In the genomic region with DNA sequence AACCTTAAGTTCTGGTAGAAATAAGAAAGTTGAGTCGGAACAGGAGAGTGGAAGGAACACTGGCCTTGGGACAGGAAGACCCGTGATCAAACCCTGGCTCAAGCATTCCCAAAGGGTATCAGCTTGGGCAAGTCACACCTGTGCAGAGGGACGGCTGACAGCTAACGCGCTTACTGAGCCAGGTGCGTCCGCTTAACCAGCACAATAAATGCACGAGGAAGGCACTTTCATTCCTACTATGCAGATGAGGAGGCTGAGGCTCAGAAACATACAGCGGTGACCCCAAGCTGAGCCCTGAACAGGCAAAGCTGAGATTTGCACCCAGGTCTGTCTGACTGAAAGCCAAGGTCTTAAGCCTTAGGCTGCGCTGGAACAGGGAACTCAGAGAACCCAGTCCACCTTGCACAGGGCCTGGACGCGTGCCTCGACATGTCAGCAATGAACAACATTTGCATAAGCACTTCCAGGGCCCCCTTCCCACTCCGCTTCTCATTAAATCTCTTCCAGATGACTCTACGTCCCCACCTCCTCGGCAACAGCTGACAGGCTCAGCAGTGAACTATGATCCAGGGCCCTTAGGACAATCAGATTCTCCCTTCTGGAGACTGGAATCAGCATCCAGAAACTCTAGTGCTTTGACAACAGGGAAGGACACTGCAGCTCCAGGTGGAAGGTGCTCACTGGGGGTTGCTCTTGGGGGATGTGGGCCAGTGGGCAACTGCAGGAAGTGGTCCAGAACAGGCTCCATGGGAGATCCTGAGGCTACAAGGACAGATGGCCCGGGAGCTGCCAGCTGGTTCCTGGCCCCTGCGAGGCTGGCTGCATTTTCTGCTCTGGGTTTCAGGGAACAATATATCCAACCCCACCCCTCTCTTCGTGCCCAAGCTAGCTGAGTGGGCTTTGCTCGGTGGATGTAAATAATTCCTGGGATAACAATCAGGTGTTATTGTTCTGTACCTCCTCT, we compare ENCODE assay signal across 11 cellular contexts. TPM values are rescaled to one million over a fixed set of nuclear protein-coding genes. Genes with fewer than 3 reads are reported as not detected.
DNase-seq lines count a peak whose midpoint lies in the region; ATAC-seq, FAIRE-seq and TF ChIP-seq lines count a peak whose summit lies in the region.
"Had no signal": no experiment of that assay in that cellular context is flagged by ENCODE, and none has a peak within 500 bp of the region (broad histone marks: within the 10 kb centered on the region; RNA-seq: fewer than 3 reads in every experiment).

No MANE protein-coding gene starts in this region.

- no peaks in the 10 kb centered on the region for H3K4me1 ChIP-seq in colonic mucosa
- H3K4me1 ChIP-seq in thoracic aorta (ENCODE audit: control insufficient read depth in 1 of 2, low read depth in 2 of 2), result peaks cover 41 to 60% of the 10 kb centered on the region in 2 donors

- H3K9me3 ChIP-seq in colonic mucosa, result no peaks in the 10 kb centered on the region
- no peaks in the 10 kb centered on the region for H3K9me3 ChIP-seq in thoracic aorta

- peak overlapping the region in 1 of 2 donors; percentile 59 for H3K9ac ChIP-seq in colonic mucosa (ENCODE audit: low read depth in 2 of 2, low read length in 2 of 2)

- TF ChIP-seq CTCF in colonic mucosa (IDR thresholded peaks at IDR 0.05) (no peak), thoracic aorta (IDR thresholded peaks at IDR 0.05) (no peak)

- H3K4me3 Mint-ChIP-seq in stimulated activated naive CD8-positive, alpha-beta T cell treated with anti-CD3 and anti-CD28 coated beads, Interleukin-15, amount 100 ng/mL, for 72 hours, result no peak overlapping the region
- H3K4me3 Mint-ChIP-seq: activated CD4-positive, alpha-beta memory T cell treated with anti-CD3 and anti-CD28 coated beads for 36 hours had no signal

- H3K9me3 Mint-ChIP-seq in stimulated activated naive CD8-positive, alpha-beta T cell treated with anti-CD3 and anti-CD28 coated beads, Interleukin-15, amount 100 ng/mL, for 72 hours, result no peaks in the 10 kb centered on the region
- H3K9me3 Mint-ChIP-seq: activated CD4-positive, alpha-beta memory T cell treated with anti-CD3 and anti-CD28 coated beads for 36 hours had no signal

- DNase-seq in NCI-H446 treated with DMSO at 0.1 percent for 48 hours (lab: John Stamatoyannopoulos, UW), result peak; percentile 69
- no peak for DNase-seq in colonic mucosa
- peak; percentile 75 for DNase-seq in mesenteric fat pad (ENCODE audit: low spot score)
- DNase-seq in thoracic aorta (ENCODE audit: low spot score), result no peak
- no peak for DNase-seq in GM12891 (ENCODE audit: insufficient read length, low spot score)
- DNase-seq in stimulated activated naive CD8-positive, alpha-beta T cell treated with anti-CD3 and anti-CD28 coated beads, Interleukin-15, amount 100 ng/mL, for 72 hours, result no peak
- DNase-seq in CD1c-positive myeloid dendritic cell (ENCODE audit: extremely low spot score), result no peak
- no peak for DNase-seq in MV-4-11 (lab: John Stamatoyannopoulos, UW)
- DNase-seq: activated CD4-positive, alpha-beta memory T cell treated with anti-CD3 and anti-CD28 coated beads for 36 hours; GDM1; stimulated activated CD4-positive, alpha-beta T cell treated with anti-CD3 and anti-CD28 coated beads, Interleukin-12 subunit alpha, Interleukin-12 subunit beta, amount 100 ng/mL, for 4 hours had no signal

- no peak overlapping the region for H3K27ac Mint-ChIP-seq in stimulated activated naive CD8-positive, alpha-beta T cell treated with anti-CD3 and anti-CD28 coated beads, Interleukin-15, amount 100 ng/mL, for 72 hours
- H3K27ac Mint-ChIP-seq: activated CD4-positive, alpha-beta memory T cell treated with anti-CD3 and anti-CD28 coated beads for 36 hours had no signal

- H3K27me3 ChIP-seq in colonic mucosa (no peaks in the 10 kb centered on the region), thoracic aorta (replicated peaks; ENCODE audit: insufficient read depth) (no peaks in the 10 kb centered on the region)

- no peaks in the 10 kb centered on the region for H3K4me1 Mint-ChIP-seq in stimulated activated naive CD8-positive, alpha-beta T cell treated with anti-CD3 and anti-CD28 coated beads, Interleukin-15, amount 100 ng/mL, for 72 hours

- no peak for FAIRE-seq in GM12891 (lab: Jason Lieb, UNC)

- H3K27ac ChIP-seq in colonic mucosa (peak overlapping the region; percentile 61), thoracic aorta (peak overlapping the region; percentile 74 to 76)

- H3K4me3 ChIP-seq in colonic mucosa (no peak overlapping the region), thoracic aorta (peak overlapping the region; percentile 12)

- no peak for ATAC-seq in thoracic aorta (ENCODE audit: insufficient number of reproducible peaks, low FRiP score, low read depth)
- no peak for ATAC-seq in stimulated activated naive CD8-positive, alpha-beta T cell treated with anti-CD3 and anti-CD28 coated beads, Interleukin-15, amount 100 ng/mL, for 72 hours

- H3K27me3 Mint-ChIP-seq in stimulated activated naive CD8-positive, alpha-beta T cell treated with anti-CD3 and anti-CD28 coated beads, Interleukin-15, amount 100 ng/mL, for 72 hours, result peaks cover 7% of the 10 kb centered on the region

- no peak for TF ChIP-seq POLR2A in GM12891 (IDR thresholded peaks at IDR 0.05; ENCODE audit: low read depth, low read length)

- intact Hi-C loops in colonic mucosa (cut with DNase I), result no loop called here

- no peaks in the 10 kb centered on the region for H3K36me3 ChIP-seq in colonic mucosa
- peaks cover 7% of the 10 kb centered on the region for H3K36me3 ChIP-seq in thoracic aorta

TF ChIP-seq in GM12891, 5 proteins besides CTCF, POLR2A, EP300 and RAD21:
- TF ChIP-seq SPI1 (IDR thresholded peaks at IDR 0.05; ENCODE audit: low read depth, low read length) (no peak), PAX5 (IDR thresholded peaks at IDR 0.05; ENCODE audit: insufficient read depth, low read length, severe bottlenecking) (no peak), TAF1 (IDR thresholded peaks at IDR 0.05; ENCODE audit: low read depth, low read length) (no peak), POLR2AphosphoS5 (IDR thresholded peaks at IDR 0.05; ENCODE audit: low read depth, low read length) (no peak), POU2F2 (IDR thresholded peaks at IDR 0.05; ENCODE audit: low read depth, low read length) (no peak)

RNA-seq across cellular contexts. Expression of a gene that starts 35.2 kb away (rescaled TPM):
- total RNA-seq in colonic mucosa (10 to 100 TPM; 12.2 to 13.2 TPM), mesenteric fat pad (56.6 TPM), thoracic aorta (10 to 100 TPM; 31.4 to 42.0 TPM)
- 0.06 TPM for polyA plus RNA-seq in GM12891 (2012; ENCODE audit: low read depth, missing spikeins)

Comparison
In these comparisons a context has a peak if more than half of its experiments do, and no peak if none do; other contexts are left out.
1. DNase-seq: peak in NCI-H446 treated with DMSO at 0.1 percent for 48 hours (single experiment) and mesenteric fat pad (single experiment); none in colonic mucosa (single experiment), thoracic aorta (single experiment), GM12891 (single experiment), stimulated activated naive CD8-positive, alpha-beta T cell treated with anti-CD3 and anti-CD28 coated beads, Interleukin-15, amount 100 ng/mL, for 72 hours (0 of 2), CD1c-positive myeloid dendritic cell (single experiment) and MV-4-11 (single experiment).